In genomic region chr5:10283927-10284635, GRCh38 we compare ENCODE assay signal across 8 cellular contexts. TPM values are rescaled to one million over a fixed set of nuclear protein-coding genes. Genes with fewer than 3 reads are reported as not detected.
DNase-seq lines count a peak whose midpoint lies in the region; ATAC-seq and TF ChIP-seq lines count a peak whose summit lies in the region.

No MANE protein-coding gene starts in this region.

- H3K9me3 ChIP-seq in HAP-1 = no peaks in the 10 kb centered on the region
- no peaks in the 10 kb centered on the region for H3K9me3 ChIP-seq in Loucy (ENCODE audit: insufficient read depth, low read depth, low read length)
- no peaks in the 10 kb centered on the region for H3K9me3 ChIP-seq in RWPE2 (ENCODE audit: severe bottlenecking)
- no peaks in the 10 kb centered on the region for H3K9me3 ChIP-seq in thoracic aorta

- H2AFZ ChIP-seq in Loucy (ENCODE audit: low read length) = peak overlapping the region; percentile 65

- H3K27ac ChIP-seq in RWPE2 (ENCODE audit: poor library complexity, severe bottlenecking) (no peak overlapping the region), foreskin keratinocyte (no peak overlapping the region), thoracic aorta (no peak overlapping the region)

- TF ChIP-seq CTCF in GM06990 (IDR thresholded peaks at IDR 0.05; ENCODE audit: insufficient read depth, low read length, poor library complexity, severe bottlenecking) (peak; percentile 91), Loucy (conservative IDR thresholded peaks at IDR 0.05; ENCODE audit: low read length) (peak; percentile 92), RWPE2 (IDR thresholded peaks at IDR 0.05; ENCODE audit: poor library complexity, severe bottlenecking) (peak; percentile 99), foreskin keratinocyte (conservative IDR thresholded peaks at IDR 0.05) (peak; percentile 89), omental fat pad (IDR thresholded peaks at IDR 0.05) (peak in 1 of 3 donors; percentile 50), thoracic aorta (IDR thresholded peaks at IDR 0.05) (peak; percentile 91)

- no peaks in the 10 kb centered on the region for H3K36me3 ChIP-seq in GM06990 (ENCODE audit: control insufficient read depth, insufficient read depth, low read length)
- H3K36me3 ChIP-seq in HAP-1 (replicated peaks) = peaks cover 11% of the 10 kb centered on the region
- H3K36me3 ChIP-seq in Loucy (ENCODE audit: insufficient read depth, low read length) = no peaks in the 10 kb centered on the region
- peaks cover 6% of the 10 kb centered on the region for H3K36me3 ChIP-seq in RWPE2 (ENCODE audit: low read depth)
- H3K36me3 ChIP-seq in thoracic aorta = peaks cover 4% of the 10 kb centered on the region

- no peak overlapping the region for H3K4me2 ChIP-seq in Loucy (ENCODE audit: low read depth, low read length, poor library complexity, severe bottlenecking)

- intact Hi-C loops in activated T-helper 2 cell treated with anti-CD3 and anti-CD28 coated beads, Interferon-gamma antibody, Interleukin-2, Interleukin-4, amounts not matched to agents 10 μg/mL and 5 μg/mL and 100 μg/mL, durations not matched to agents 14 hours and 24 hours and 36 hours (cut with micrococcal nuclease) = loop anchor here (1.0 to 2.0 kb wide), 2 partner anchors 80 to 137 kb away; no protein-coding TSS in a partner anchor

- ATAC-seq in RWPE2 (ENCODE audit: low read depth) = peak; percentile 84
- ATAC-seq in foreskin keratinocyte = peak; percentile 80
- ATAC-seq in omental fat pad (ENCODE audit: low FRiP score) = peak; percentile 83
- peak; percentile 83 for ATAC-seq in thoracic aorta (ENCODE audit: insufficient number of reproducible peaks, low FRiP score, low read depth)

- no peak overlapping the region for H3K27ac Mint-ChIP-seq in activated T-helper 2 cell treated with anti-CD3 and anti-CD28 coated beads, Interferon-gamma antibody, Interleukin-2, Interleukin-4, amounts not matched to agents 10 μg/mL and 5 μg/mL and 100 μg/mL, durations not matched to agents 14 hours and 24 hours and 36 hours

- H4K20me1 ChIP-seq in Loucy (ENCODE audit: insufficient read depth, low read length, poor library complexity, severe bottlenecking) = no peaks in the 10 kb centered on the region

- no peaks in the 10 kb centered on the region for H3F3A ChIP-seq in Loucy (ENCODE audit: low read depth)

- no peaks in the 10 kb centered on the region for H3K27me3 Mint-ChIP-seq in activated T-helper 2 cell treated with anti-CD3 and anti-CD28 coated beads, Interferon-gamma antibody, Interleukin-2, Interleukin-4, amounts not matched to agents 10 μg/mL and 5 μg/mL and 100 μg/mL, durations not matched to agents 14 hours and 24 hours and 36 hours (ENCODE audit: low read depth)

- peaks cover 6% of the 10 kb centered on the region; the same call in 1 of the 2 replicates for H3K4me1 ChIP-seq in HAP-1
- no peaks in the 10 kb centered on the region for H3K4me1 ChIP-seq in Loucy (ENCODE audit: insufficient read depth, low read length, poor library complexity, severe bottlenecking)
- H3K4me1 ChIP-seq in RWPE2 (ENCODE audit: insufficient read depth, poor library complexity, severe bottlenecking) = peaks cover 9% of the 10 kb centered on the region
- H3K4me1 ChIP-seq in foreskin keratinocyte = no peaks in the 10 kb centered on the region
- H3K4me1 ChIP-seq in thoracic aorta (ENCODE audit: control insufficient read depth in 1 of 2, low read depth in 2 of 2) = peaks cover 0 to 6% of the 10 kb centered on the region in 2 donors

- peak; percentile 79 for DNase-seq in GM06990 (ENCODE audit: extremely low read depth, insufficient read length)
- DNase-seq in HAP-1 (ENCODE audit: low spot score in 2 of 2) = peak; percentile 83 to 91
- DNase-seq in RWPE2 (ENCODE audit: low spot score) = peak; percentile 83
- peak; percentile 65 for DNase-seq in activated T-helper 2 cell treated with anti-CD3 and anti-CD28 coated beads, Interferon-gamma antibody, Interleukin-2, Interleukin-4, amounts not matched to agents 10 μg/mL and 5 μg/mL and 100 μg/mL, durations not matched to agents 14 hours and 24 hours and 36 hours (ENCODE audit: low spot score)
- DNase-seq in foreskin keratinocyte = peak in 1 of 2 donors; percentile 50
- DNase-seq in omental fat pad (ENCODE audit: low spot score) = peak; percentile 72
- DNase-seq in thoracic aorta (ENCODE audit: low spot score) = peak; percentile 50

- peaks cover 10% of the 10 kb centered on the region for H3K4me1 Mint-ChIP-seq in activated T-helper 2 cell treated with anti-CD3 and anti-CD28 coated beads, Interferon-gamma antibody, Interleukin-2, Interleukin-4, amounts not matched to agents 10 μg/mL and 5 μg/mL and 100 μg/mL, durations not matched to agents 14 hours and 24 hours and 36 hours (ENCODE audit: low read depth)

- no peaks in the 10 kb centered on the region for H3K9me3 Mint-ChIP-seq in activated T-helper 2 cell treated with anti-CD3 and anti-CD28 coated beads, Interferon-gamma antibody, Interleukin-2, Interleukin-4, amounts not matched to agents 10 μg/mL and 5 μg/mL and 100 μg/mL, durations not matched to agents 14 hours and 24 hours and 36 hours

- H3K9ac ChIP-seq in Loucy (ENCODE audit: low read depth, low read length, poor library complexity, severe bottlenecking) = no peak overlapping the region

- no peaks in the 10 kb centered on the region for H3K27me3 ChIP-seq in GM06990 (replicated peaks; ENCODE audit: control insufficient read depth, insufficient read depth, low read length)
- H3K27me3 ChIP-seq in HAP-1 (ENCODE audit: low read depth) = no peaks in the 10 kb centered on the region; the same call in 1 of the 2 replicates
- no peaks in the 10 kb centered on the region for H3K27me3 ChIP-seq in Loucy (ENCODE audit: insufficient read depth, low read length, poor library complexity, severe bottlenecking)
- no peaks in the 10 kb centered on the region for H3K27me3 ChIP-seq in RWPE2 (ENCODE audit: insufficient read depth, poor library complexity, severe bottlenecking)
- H3K27me3 ChIP-seq in foreskin keratinocyte = no peaks in the 10 kb centered on the region
- no peaks in the 10 kb centered on the region for H3K27me3 ChIP-seq in thoracic aorta (replicated peaks; ENCODE audit: insufficient read depth)

- no peaks in the 10 kb centered on the region for H3K36me3 Mint-ChIP-seq in activated T-helper 2 cell treated with anti-CD3 and anti-CD28 coated beads, Interferon-gamma antibody, Interleukin-2, Interleukin-4, amounts not matched to agents 10 μg/mL and 5 μg/mL and 100 μg/mL, durations not matched to agents 14 hours and 24 hours and 36 hours (ENCODE audit: low read depth)

- H3K9me2 ChIP-seq in Loucy (replicated peaks; ENCODE audit: low read depth, low read length) = no peaks in the 10 kb centered on the region

- in situ Hi-C loops in HAP-1 (cut with MboI; ENCODE audit: low sequenced_read_pairs) = no loop called here

- no peaks in the 10 kb centered on the region for H3K79me2 ChIP-seq in Loucy (ENCODE audit: insufficient read depth, low read length)

- H3K4me3 Mint-ChIP-seq in activated T-helper 2 cell treated with anti-CD3 and anti-CD28 coated beads, Interferon-gamma antibody, Interleukin-2, Interleukin-4, amounts not matched to agents 10 μg/mL and 5 μg/mL and 100 μg/mL, durations not matched to agents 14 hours and 24 hours and 36 hours (ENCODE audit: low read depth) = no peak overlapping the region

- H3K4me3 ChIP-seq in GM06990 (replicated peaks; ENCODE audit: low read depth, low read length) (no peak overlapping the region; the same call in 1 of the 2 replicates), HAP-1 (no peak overlapping the region), Loucy (ENCODE audit: low read length, poor library complexity, severe bottlenecking) (no peak overlapping the region), RWPE2 (ENCODE audit: severe bottlenecking) (no peak overlapping the region), thoracic aorta (no peak overlapping the region)

RNA-seq across cellular contexts. Expression of gene CMBL, which starts 23.6 kb away (rescaled TPM):
- total RNA-seq in activated T-helper 2 cell treated with anti-CD3 and anti-CD28 coated beads, Interferon-gamma antibody, Interleukin-2, Interleukin-4, amounts not matched to agents 10 μg/mL and 5 μg/mL and 100 μg/mL, durations not matched to agents 14 hours and 24 hours and 36 hours = 0.23 and 0.25 TPM in 2 replicates
- 16.4 and 17.8 TPM in 2 replicates for total RNA-seq in foreskin keratinocyte
- polyA plus RNA-seq in foreskin keratinocyte = 18.0 and 20.9 TPM in 2 replicates
- total RNA-seq in omental fat pad = 10 to 100 TPM in 1 of 4 donors, 1 to 10 TPM in 3; 7.1 to 16.7 (median 8.7) TPM
- total RNA-seq in thoracic aorta = 1 to 10 TPM; 3.4 to 7.8 TPM

RNA-seq across cellular contexts. Expression of gene CCT5, which starts 34.0 kb away (rescaled TPM):
- total RNA-seq in activated T-helper 2 cell treated with anti-CD3 and anti-CD28 coated beads, Interferon-gamma antibody, Interleukin-2, Interleukin-4, amounts not matched to agents 10 μg/mL and 5 μg/mL and 100 μg/mL, durations not matched to agents 14 hours and 24 hours and 36 hours = 494 and 522 TPM in 2 replicates
- total RNA-seq in foreskin keratinocyte (570 and 654 TPM in 2 replicates), omental fat pad (100 to 1,000 TPM; 160 to 310 (median 239) TPM), thoracic aorta (100 to 1,000 TPM; 110 to 135 TPM)
- polyA plus RNA-seq in foreskin keratinocyte = 339 and 428 TPM in 2 replicates

RNA-seq across cellular contexts. Expression of gene ATPSCKMT, which starts 34.4 kb away (rescaled TPM):
- total RNA-seq in activated T-helper 2 cell treated with anti-CD3 and anti-CD28 coated beads, Interferon-gamma antibody, Interleukin-2, Interleukin-4, amounts not matched to agents 10 μg/mL and 5 μg/mL and 100 μg/mL, durations not matched to agents 14 hours and 24 hours and 36 hours = 24.0 and 25.8 TPM in 2 replicates
- total RNA-seq in foreskin keratinocyte (17.1 and 17.8 TPM in 2 replicates), omental fat pad (10 to 100 TPM; 12.8 to 24.9 (median 18.9) TPM), thoracic aorta (1 to 10 TPM; 5.1 to 6.2 TPM)
- 9.6 and 13.0 TPM in 2 replicates for polyA plus RNA-seq in foreskin keratinocyte
